ENCODE assay signal across 1 cellular context in genomic region chr1:89866568-89866967, GRCh38.
TF ChIP-seq lines count a peak whose summit lies in the region.

No MANE protein-coding gene starts in this region.

TF ChIP-seq in IMR-90, 13 proteins besides CTCF, POLR2A, EP300 and RAD21:
- no peak for TF ChIP-seq RFX5 (IDR thresholded peaks at IDR 0.05; ENCODE audit: low read depth, low read length)
- no peak for TF ChIP-seq MAZ (IDR thresholded peaks at IDR 0.05; ENCODE audit: borderline replicate concordance, low read depth, low read length)
- TF ChIP-seq USF2 (IDR thresholded peaks at IDR 0.05; ENCODE audit: low read depth, low read length), result no peak
- no peak for TF ChIP-seq NFE2L2 (IDR thresholded peaks at IDR 0.05; ENCODE audit: low read depth, low read length)
- TF ChIP-seq MXI1 (IDR thresholded peaks at IDR 0.05; ENCODE audit: borderline replicate concordance, low read depth, low read length), result no peak
- TF ChIP-seq CEBPB (IDR thresholded peaks at IDR 0.05; ENCODE audit: low read depth, low read length), result no peak
- TF ChIP-seq ELK1 (IDR thresholded peaks at IDR 0.05; ENCODE audit: borderline replicate concordance, low read depth, low read length), result no peak
- no peak for TF ChIP-seq SMC3 (IDR thresholded peaks at IDR 0.05; ENCODE audit: low read depth, low read length)
- no peak for TF ChIP-seq CHD1 (IDR thresholded peaks at IDR 0.05; ENCODE audit: low read depth, low read length)
- no peak for TF ChIP-seq FOS (IDR thresholded peaks at IDR 0.05; ENCODE audit: low read depth, low read length)
